2 cellular contexts compared by ENCODE assay signal in genomic region chr5:178840399-178840798, GRCh38. TPM values are rescaled to one million over a fixed set of nuclear protein-coding genes. Genes with fewer than 3 reads are reported as not detected.
DNase-seq lines count a peak whose midpoint lies in the region; TF ChIP-seq lines count a peak whose summit lies in the region.
"Not testable (repeated sequence)": the region's sequence is repeated elsewhere in the genome, so short reads cannot be mapped to it uniquely, and the experiment has no call there.
"Had no signal": no experiment of that assay in that cellular context is flagged by ENCODE, and none has a peak within 500 bp of the region (broad histone marks: within the 10 kb centered on the region; RNA-seq: fewer than 3 reads in every experiment).

No MANE protein-coding gene starts in this region.

- DNase-seq in type B pancreatic cell (ENCODE audit: extremely low spot score, unreplicated experiment) = peak; percentile 50

- not testable (repeated sequence) for H3K4me1 Mint-ChIP-seq in type B pancreatic cell (ENCODE audit: unreplicated experiment)

- H3K4me3 Mint-ChIP-seq in type B pancreatic cell = not testable (repeated sequence)

- not testable (repeated sequence) for H3K36me3 Mint-ChIP-seq in type B pancreatic cell

- not testable (repeated sequence) for TF ChIP-seq CTCF in type B pancreatic cell (conservative IDR thresholded peaks at IDR 0.05)

- not testable (repeated sequence) for H3K27ac Mint-ChIP-seq in type B pancreatic cell

- not testable (repeated sequence) for H3K9me3 Mint-ChIP-seq in type B pancreatic cell

- H3K27me3 Mint-ChIP-seq in type B pancreatic cell = not testable (repeated sequence)

RNA-seq across cellular contexts. Expression of gene ZNF354B, which starts 19.4 kb away (rescaled TPM):
- total RNA-seq in type B pancreatic cell (ENCODE audit: low replicate concordance) = 20.2 and 27.8 TPM in 2 replicates

RNA-seq across cellular contexts. Expression of gene ZFP2, which starts 55.3 kb away (rescaled TPM):
- 1.8 and 4.1 TPM in 2 replicates for total RNA-seq in type B pancreatic cell (ENCODE audit: low replicate concordance)
- total RNA-seq: A172 had no signal
